21 cellular contexts compared by ENCODE assay signal in the genomic region with DNA sequence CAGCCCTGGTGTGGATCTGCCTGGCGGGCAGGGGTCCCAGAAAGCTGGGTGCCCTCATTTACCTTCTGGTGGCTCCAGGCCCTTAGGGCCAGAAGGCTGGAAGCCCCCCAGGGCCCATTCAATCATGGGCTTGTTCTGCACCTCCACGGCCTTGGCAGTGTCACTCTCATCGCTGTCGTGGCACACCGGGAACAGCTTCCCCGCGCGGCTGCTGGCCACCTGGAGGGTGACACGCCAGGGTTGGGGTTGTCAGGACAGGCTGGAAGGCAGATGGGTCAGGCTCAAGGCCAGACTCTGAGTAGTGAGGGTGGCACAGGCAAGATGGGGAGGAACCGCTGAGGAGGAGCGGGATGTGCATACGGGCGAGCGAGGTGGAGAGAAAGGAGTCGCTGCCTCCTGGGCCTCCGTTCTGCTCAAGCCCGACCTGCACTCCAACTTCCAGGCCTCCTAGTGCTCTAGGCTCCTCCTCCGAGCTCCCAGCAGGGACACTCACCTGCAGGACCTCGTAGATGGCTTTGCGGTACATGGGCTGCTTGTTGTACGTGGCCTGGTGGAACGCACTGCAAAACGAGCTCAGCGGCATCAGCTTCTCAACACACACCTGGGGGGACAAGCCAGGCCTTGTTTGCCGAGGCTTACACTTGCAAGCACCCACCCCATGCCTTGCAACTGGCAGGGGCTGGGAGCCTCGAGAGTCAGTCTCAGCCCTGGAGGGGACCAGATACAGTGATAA.
"Had no signal": no experiment of that assay in that cellular context is flagged by ENCODE, and none has a peak within 500 bp of the region (broad histone marks: within the 10 kb centered on the region; RNA-seq: fewer than 3 reads in every experiment).

No MANE protein-coding gene starts in this region.

- H3K27me3 ChIP-seq: esophagus muscularis mucosa, gastroesophageal sphincter, sigmoid colon, stomach, uterus had no signal

- H3K4me3 ChIP-seq: esophagus muscularis mucosa, gastroesophageal sphincter, left ventricle myocardium inferior, lower lobe of right lung, sigmoid colon, skin epidermis, stomach, uterus had no signal

- H3K9me3 Mint-ChIP-seq: dendritic cell treated with granulocyte-macrophage colony-stimulating factor and Interleukin-4, amounts not matched to agents 40 ng/mL and 50 ng/mL, for 4 days; effector memory CD8-positive, alpha-beta T cell; immature natural killer cell; memory B cell; natural killer cell treated with Interleukin-12 subunit alpha and Interleukin-12 subunit beta and Interleukin-15 and Interleukin-18, amount 100 ng/mL, for 72 hours had no signal

- DNase-seq: effector memory CD8-positive, alpha-beta T cell; glutamatergic neuron; immature natural killer cell; kidney; left cardiac atrium; left ventricle myocardium inferior; lower lobe of right lung; midbrain; sigmoid colon; stimulated activated naive CD4-positive, alpha-beta T cell; stomach; trophoblast cell; uterus had no signal

- H3K9me3 ChIP-seq: esophagus muscularis mucosa, gastroesophageal sphincter, left ventricle myocardium inferior, lower lobe of right lung, sigmoid colon, stomach, uterus had no signal

- H3K27me3 Mint-ChIP-seq: effector memory CD8-positive, alpha-beta T cell; memory B cell; natural killer cell treated with Interleukin-12 subunit alpha and Interleukin-12 subunit beta and Interleukin-15 and Interleukin-18, amount 100 ng/mL, for 72 hours had no signal

- H3K36me3 Mint-ChIP-seq: natural killer cell treated with Interleukin-12 subunit alpha and Interleukin-12 subunit beta and Interleukin-15 and Interleukin-18, amount 100 ng/mL, for 72 hours had no signal

- H3K27ac ChIP-seq: epithelial cell of prostate, esophagus muscularis mucosa, gastroesophageal sphincter, left ventricle myocardium inferior, lower lobe of right lung, sigmoid colon, skin epidermis, stomach, uterus had no signal

- H3K4me3 Mint-ChIP-seq: dendritic cell treated with granulocyte-macrophage colony-stimulating factor and Interleukin-4, amounts not matched to agents 40 ng/mL and 50 ng/mL, for 4 days; effector memory CD8-positive, alpha-beta T cell; immature natural killer cell; memory B cell; natural killer cell treated with Interleukin-12 subunit alpha and Interleukin-12 subunit beta and Interleukin-15 and Interleukin-18, amount 100 ng/mL, for 72 hours had no signal

- ATAC-seq: effector memory CD8-positive, alpha-beta T cell; gastroesophageal sphincter; left cardiac atrium; lower lobe of right lung; natural killer cell treated with Interleukin-12 subunit alpha and Interleukin-12 subunit beta and Interleukin-15 and Interleukin-18, amount 100 ng/mL, for 72 hours had no signal

- FAIRE-seq: colon, kidney had no signal

- H3K36me3 ChIP-seq: uterus had no signal

- H3K27ac Mint-ChIP-seq: dendritic cell treated with granulocyte-macrophage colony-stimulating factor and Interleukin-4, amounts not matched to agents 40 ng/mL and 50 ng/mL, for 4 days; memory B cell; natural killer cell treated with Interleukin-12 subunit alpha and Interleukin-12 subunit beta and Interleukin-15 and Interleukin-18, amount 100 ng/mL, for 72 hours had no signal
